1 cellular context compared by ENCODE assay signal in the genomic region with DNA sequence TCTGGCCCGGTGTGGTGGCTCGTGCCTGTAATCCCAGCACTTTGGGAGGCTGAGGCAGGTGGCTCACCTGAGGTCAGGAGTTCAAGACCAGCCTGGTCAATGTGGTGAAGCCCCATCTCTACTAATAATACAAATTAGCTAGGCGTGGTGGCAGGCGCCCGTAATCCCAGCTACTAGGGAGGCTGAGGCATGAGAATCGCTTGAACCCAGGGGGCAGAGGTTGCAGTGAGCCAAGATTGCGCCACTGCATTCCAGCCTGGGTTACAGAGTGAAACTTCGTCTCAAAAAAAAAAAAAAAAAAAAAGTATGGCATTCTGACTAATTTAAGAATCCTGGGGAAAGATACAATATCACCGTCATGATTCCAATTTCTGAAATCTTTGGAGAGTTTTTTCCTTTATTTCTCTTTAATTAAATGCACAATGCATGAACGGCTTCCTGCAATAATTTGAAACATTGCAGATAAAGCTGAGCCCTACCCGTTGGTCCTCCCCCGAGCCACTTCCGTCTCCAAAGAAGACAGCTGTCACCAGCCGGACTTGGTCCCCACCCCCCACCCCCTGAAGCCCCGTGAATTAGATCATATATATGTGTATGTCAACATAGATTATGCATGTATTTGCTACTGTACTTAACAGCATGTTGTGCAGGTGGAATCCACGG.
TF ChIP-seq lines count a peak whose summit lies in the region.

No MANE protein-coding gene starts in this region.

TF ChIP-seq in K562, 482 proteins besides CTCF, POLR2A, EP300 and RAD21 (continued from another document):
- TF ChIP-seq, protein P1, sequence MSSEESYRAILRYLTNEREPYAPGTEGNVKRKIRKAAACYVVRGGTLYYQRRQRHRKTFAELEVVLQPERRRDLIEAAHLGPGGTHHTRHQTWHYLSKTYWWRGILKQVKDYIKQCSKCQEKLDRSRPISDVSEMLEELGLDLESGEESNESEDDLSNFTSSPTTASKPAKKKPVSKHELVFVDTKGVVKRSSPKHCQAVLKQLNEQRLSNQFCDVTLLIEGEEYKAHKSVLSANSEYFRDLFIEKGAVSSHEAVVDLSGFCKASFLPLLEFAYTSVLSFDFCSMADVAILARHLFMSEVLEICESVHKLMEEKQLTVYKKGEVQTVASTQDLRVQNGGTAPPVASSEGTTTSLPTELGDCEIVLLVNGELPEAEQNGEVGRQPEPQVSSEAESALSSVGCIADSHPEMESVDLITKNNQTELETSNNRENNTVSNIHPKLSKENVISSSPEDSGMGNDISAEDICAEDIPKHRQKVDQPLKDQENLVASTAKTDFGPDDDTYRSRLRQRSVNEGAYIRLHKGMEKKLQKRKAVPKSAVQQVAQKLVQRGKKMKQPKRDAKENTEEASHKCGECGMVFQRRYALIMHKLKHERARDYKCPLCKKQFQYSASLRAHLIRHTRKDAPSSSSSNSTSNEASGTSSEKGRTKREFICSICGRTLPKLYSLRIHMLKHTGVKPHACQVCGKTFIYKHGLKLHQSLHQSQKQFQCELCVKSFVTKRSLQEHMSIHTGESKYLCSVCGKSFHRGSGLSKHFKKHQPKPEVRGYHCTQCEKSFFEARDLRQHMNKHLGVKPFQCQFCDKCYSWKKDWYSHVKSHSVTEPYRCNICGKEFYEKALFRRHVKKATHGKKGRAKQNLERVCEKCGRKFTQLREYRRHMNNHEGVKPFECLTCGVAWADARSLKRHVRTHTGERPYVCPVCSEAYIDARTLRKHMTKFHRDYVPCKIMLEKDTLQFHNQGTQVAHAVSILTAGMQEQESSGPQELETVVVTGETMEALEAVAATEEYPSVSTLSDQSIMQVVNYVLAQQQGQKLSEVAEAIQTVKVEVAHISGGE (CRISPR knock-in tag; IDR thresholded peaks at IDR 0.05) = peak in 1 of 3 experiments; percentile 84; a peak in 2 of 6 replicates
- peak; percentile 30; the same call in 1 of the 2 replicates for TF ChIP-seq BRD4 (IDR thresholded peaks at IDR 0.05)
- TF ChIP-seq, protein P2, sequence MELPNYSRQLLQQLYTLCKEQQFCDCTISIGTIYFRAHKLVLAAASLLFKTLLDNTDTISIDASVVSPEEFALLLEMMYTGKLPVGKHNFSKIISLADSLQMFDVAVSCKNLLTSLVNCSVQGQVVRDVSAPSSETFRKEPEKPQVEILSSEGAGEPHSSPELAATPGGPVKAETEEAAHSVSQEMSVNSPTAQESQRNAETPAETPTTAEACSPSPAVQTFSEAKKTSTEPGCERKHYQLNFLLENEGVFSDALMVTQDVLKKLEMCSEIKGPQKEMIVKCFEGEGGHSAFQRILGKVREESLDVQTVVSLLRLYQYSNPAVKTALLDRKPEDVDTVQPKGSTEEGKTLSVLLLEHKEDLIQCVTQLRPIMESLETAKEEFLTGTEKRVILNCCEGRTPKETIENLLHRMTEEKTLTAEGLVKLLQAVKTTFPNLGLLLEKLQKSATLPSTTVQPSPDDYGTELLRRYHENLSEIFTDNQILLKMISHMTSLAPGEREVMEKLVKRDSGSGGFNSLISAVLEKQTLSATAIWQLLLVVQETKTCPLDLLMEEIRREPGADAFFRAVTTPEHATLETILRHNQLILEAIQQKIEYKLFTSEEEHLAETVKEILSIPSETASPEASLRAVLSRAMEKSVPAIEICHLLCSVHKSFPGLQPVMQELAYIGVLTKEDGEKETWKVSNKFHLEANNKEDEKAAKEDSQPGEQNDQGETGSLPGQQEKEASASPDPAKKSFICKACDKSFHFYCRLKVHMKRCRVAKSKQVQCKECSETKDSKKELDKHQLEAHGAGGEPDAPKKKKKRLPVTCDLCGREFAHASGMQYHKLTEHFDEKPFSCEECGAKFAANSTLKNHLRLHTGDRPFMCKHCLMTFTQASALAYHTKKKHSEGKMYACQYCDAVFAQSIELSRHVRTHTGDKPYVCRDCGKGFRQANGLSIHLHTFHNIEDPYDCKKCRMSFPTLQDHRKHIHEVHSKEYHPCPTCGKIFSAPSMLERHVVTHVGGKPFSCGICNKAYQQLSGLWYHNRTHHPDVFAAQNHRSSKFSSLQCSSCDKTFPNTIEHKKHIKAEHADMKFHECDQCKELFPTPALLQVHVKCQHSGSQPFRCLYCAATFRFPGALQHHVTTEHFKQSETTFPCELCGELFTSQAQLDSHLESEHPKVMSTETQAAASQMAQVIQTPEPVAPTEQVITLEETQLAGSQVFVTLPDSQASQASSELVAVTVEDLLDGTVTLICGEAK (IDR thresholded peaks at IDR 0.05) = 0 out of 2 replicates have a peak, but pooled peaks have one; percentile 37
- TF ChIP-seq, protein P2 (CRISPR knock-in tag; IDR thresholded peaks at IDR 0.05) = no peak
- no peak for TF ChIP-seq HDAC8 (tag; IDR thresholded peaks at IDR 0.05)
- TF ChIP-seq, protein P3, sequence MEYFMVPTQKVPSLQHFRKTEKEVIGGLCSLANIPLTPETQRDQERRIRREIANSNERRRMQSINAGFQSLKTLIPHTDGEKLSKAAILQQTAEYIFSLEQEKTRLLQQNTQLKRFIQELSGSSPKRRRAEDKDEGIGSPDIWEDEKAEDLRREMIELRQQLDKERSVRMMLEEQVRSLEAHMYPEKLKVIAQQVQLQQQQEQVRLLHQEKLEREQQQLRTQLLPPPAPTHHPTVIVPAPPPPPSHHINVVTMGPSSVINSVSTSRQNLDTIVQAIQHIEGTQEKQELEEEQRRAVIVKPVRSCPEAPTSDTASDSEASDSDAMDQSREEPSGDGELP (CRISPR knock-in tag; IDR thresholded peaks at IDR 0.05; ENCODE audit: borderline replicate concordance) = peak; percentile 49; the same call in 1 of the 2 replicates
